In the genomic region with DNA sequence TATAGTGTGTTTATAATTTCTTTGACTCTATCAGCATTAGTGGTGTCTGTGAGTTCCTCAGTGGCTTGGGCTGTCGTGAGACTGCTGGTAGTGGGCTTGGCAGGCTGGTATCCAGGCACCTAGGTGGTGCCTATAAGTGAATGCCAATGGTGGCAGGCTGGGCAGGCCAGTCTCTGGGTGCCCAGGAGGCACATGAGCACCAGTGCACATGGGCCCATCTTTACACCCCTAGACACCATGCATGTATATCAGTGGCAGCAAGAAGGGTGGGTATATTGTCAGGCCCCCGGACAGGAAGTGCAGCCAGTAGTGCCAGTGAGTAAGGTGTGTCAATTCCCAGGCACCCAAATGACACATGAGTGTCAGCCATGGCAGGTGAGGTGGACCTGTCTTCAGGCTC, we compare ENCODE assay signal across 8 cellular contexts.
"Had no signal": no experiment of that assay in that cellular context is flagged by ENCODE, and none has a peak within 500 bp of the region (broad histone marks: within the 10 kb centered on the region; RNA-seq: fewer than 3 reads in every experiment).

No MANE protein-coding gene starts in this region.

- DNase-seq: GDM1, GF-D8 had no signal

- FAIRE-seq: G401.6, GM12878, GM12891, GM12892, GM18507, GM19239 had no signal

- ATAC-seq: GM12878 had no signal

- H3K4me3 ChIP-seq: GM12878 had no signal
